ENCODE assay signal across 16 cellular contexts in genomic region chr10:50419756-50420155, GRCh38.
"Had no signal": no experiment of that assay in that cellular context is flagged by ENCODE, and none has a peak within 500 bp of the region (broad histone marks: within the 10 kb centered on the region; RNA-seq: fewer than 3 reads in every experiment).

No MANE protein-coding gene starts in this region.

- H2AFZ ChIP-seq: parathyroid adenoma had no signal

- H3K27ac ChIP-seq: neutrophil, parathyroid adenoma, transverse colon had no signal

- DNase-seq: activated CD4-positive, alpha-beta T cell treated with anti-CD3 and anti-CD28 coated beads, Interleukin-2, amount 50 U/mL, for 1 hour; activated effector memory CD4-positive, alpha-beta T cell treated with Interleukin-2 at 50 U/mL for 16 hours; activated naive CD4-positive, alpha-beta T cell treated with anti-CD3 and anti-CD28 coated beads, Interleukin-2, amount 50 U/mL, for 16 hours; activated T-cell treated with anti-CD3 and anti-CD28 coated beads, Interleukin-2, amount 50 U/mL, for 1 hour; amygdala; cortex of kidney; effector memory CD4-positive, alpha-beta T cell; foreskin melanocyte; heart right ventricle; kidney; mesendoderm; natural killer cell; SW 1271; transverse colon had no signal

- H3K9me3 ChIP-seq: heart right ventricle, neutrophil, transverse colon had no signal

- H3K36me3 ChIP-seq: heart right ventricle, neutrophil, transverse colon had no signal

- H3K9ac ChIP-seq: parathyroid adenoma had no signal

- H3K4me3 ChIP-seq: transverse colon had no signal

- H3K27me3 ChIP-seq: heart right ventricle, transverse colon had no signal
